Comparison of ENCODE assay signal across 8 cellular contexts in genomic region chr7:150908173-150908572, GRCh38. TPM values are rescaled to one million over a fixed set of nuclear protein-coding genes. Genes with fewer than 3 reads are reported as not detected.
"Had no signal": no experiment of that assay in that cellular context is flagged by ENCODE, and none has a peak within 500 bp of the region (broad histone marks: within the 10 kb centered on the region; RNA-seq: fewer than 3 reads in every experiment).

No MANE protein-coding gene starts in this region.

- H3K27ac ChIP-seq: HL-60, KMS-11 had no signal

- ATAC-seq: HepG2 had no signal

- H3K4me2 ChIP-seq: KMS-11 had no signal

- FAIRE-seq: HepG2, HTR-8/SVneo had no signal

- H3K9ac ChIP-seq: KMS-11 had no signal

- DNase-seq: IMR-90, KBM-7, KG1 had no signal

RNA-seq across cellular contexts. Expression of gene AOC1, which starts 55.9 kb away (rescaled TPM):
- total RNA-seq: HepG2, HT1080, IMR-90 had no signal
- polyA plus RNA-seq: HepG2, IMR-90 had no signal
